ENCODE assay signal across 25 cellular contexts in genomic region chr17:8957721-8958120, GRCh38. TPM values are rescaled to one million over a fixed set of nuclear protein-coding genes. Genes with fewer than 3 reads are reported as not detected.
A peak's percentile ranks its signal among the peaks of the same experiment; 100 is the strongest.
DNase-seq lines count a peak whose midpoint lies in the region; ATAC-seq, FAIRE-seq and TF ChIP-seq lines count a peak whose summit lies in the region.
"Had no signal": no experiment of that assay in that cellular context is flagged by ENCODE, and none has a peak within 500 bp of the region (broad histone marks: within the 10 kb centered on the region; RNA-seq: fewer than 3 reads in every experiment).

No MANE protein-coding gene starts in this region.

- H3K4me1 Mint-ChIP-seq in activated T-cell treated with anti-CD3 and anti-CD28 coated beads, Interleukin-2, amount 50 U/mL, for 24 hours (ENCODE audit: low read depth), result peaks cover 98% of the 10 kb centered on the region
- peaks cover 3% of the 10 kb centered on the region for H3K4me1 Mint-ChIP-seq in neural progenitor cell
- H3K4me1 Mint-ChIP-seq: mesothelial cell of epicardium had no signal

- TF ChIP-seq POLR2A in GM12878 (IDR thresholded peaks at IDR 0.05; ENCODE audit: low read depth, low read length) (no peak), spleen (IDR thresholded peaks at IDR 0.05) (no peak)

- POLR2A ChIA-PET in GM12878 (lab: Charles Lee), result interaction anchor here (0.7 to 2.2 kb wide), 8 partner anchors 8 to 101 kb away, joined by 3 to 33 read pairs (median 6); partner anchors contain the start of gene PIK3R5

- H3K9me3 ChIP-seq in GM12878 (replicated peaks; ENCODE audit: control insufficient read depth, insufficient read depth, low read length), result no peaks in the 10 kb centered on the region; the same call in 2 of the 3 replicates
- H3K9me3 ChIP-seq in spleen, result no peaks in the 10 kb centered on the region
- no peaks in the 10 kb centered on the region for H3K9me3 ChIP-seq in neural progenitor cell (ENCODE audit: low read depth)
- H3K9me3 ChIP-seq: left lung, suprapubic skin, vagina had no signal

- H3K9me3 Mint-ChIP-seq in activated T-cell treated with anti-CD3 and anti-CD28 coated beads, Interleukin-2, amount 50 U/mL, for 24 hours, result peaks cover 2% of the 10 kb centered on the region
- no peaks in the 10 kb centered on the region for H3K9me3 Mint-ChIP-seq in neural progenitor cell
- H3K9me3 Mint-ChIP-seq: mesothelial cell of epicardium, neural crest cell had no signal

- H3K4me3 ChIP-seq in GM12865 (ENCODE audit: low read depth, low read length), result peak overlapping the region; percentile 32; the same call in 1 of the 2 replicates
- no peak overlapping the region; the same call in 1 of the 2 replicates for H3K4me3 ChIP-seq in GM12878
- no peak overlapping the region for H3K4me3 ChIP-seq in spleen
- no peak overlapping the region for H3K4me3 ChIP-seq in neural progenitor cell
- H3K4me3 ChIP-seq: left lung, suprapubic skin, vagina had no signal

- peak overlapping the region; percentile 85 for H3K4me2 ChIP-seq in GM12878 (ENCODE audit: control insufficient read depth, insufficient read depth)
- no peak overlapping the region for H3K4me2 ChIP-seq in neural progenitor cell

- peak overlapping the region; percentile 81 for H3K9ac ChIP-seq in GM12878 (ENCODE audit: control insufficient read depth, insufficient read depth, low read length)
- no peak overlapping the region for H3K9ac ChIP-seq in neural progenitor cell

- peak overlapping the region; percentile 81 for H3K27ac ChIP-seq in GM12878 (ENCODE audit: control insufficient read depth, insufficient read depth)
- peak overlapping the region in 2 of 8 donors; percentile 93 for H3K27ac ChIP-seq in spleen
- no peak overlapping the region for H3K27ac ChIP-seq in neural progenitor cell
- H3K27ac ChIP-seq: foreskin keratinocyte, suprapubic skin, vagina had no signal

- H3K4me1 ChIP-seq in GM12878 (ENCODE audit: control insufficient read depth, insufficient read depth, low read length), result peaks cover 80% of the 10 kb centered on the region
- peaks cover 18 to 100% (median 94%) of the 10 kb centered on the region in 6 donors for H3K4me1 ChIP-seq in spleen
- peaks cover 6% of the 10 kb centered on the region for H3K4me1 ChIP-seq in neural progenitor cell
- H3K4me1 ChIP-seq: foreskin keratinocyte, vagina had no signal

- no peak for DNase-seq in activated T-cell treated with anti-CD3 and anti-CD28 coated beads, Interleukin-2, amount 50 U/mL, for 24 hours
- no peak for DNase-seq in activated T-cell treated with anti-CD3 and anti-CD28 coated beads, Interleukin-2, amount 50 U/mL, for 1 hour
- DNase-seq in GM12865 (ENCODE audit: low read depth) (no peak), GM12878 (ENCODE audit: low read depth, low spot score) (no peak), spleen (peak; percentile 23), neural progenitor cell (ENCODE audit: low spot score) (no peak), SKM-1 treated with dmso at 0.1 percent for 144 hours (lab: John Stamatoyannopoulos, UW; ENCODE audit: unreplicated experiment) (no peak), GF-D8 (lab: John Stamatoyannopoulos, UW) (no peak)
- DNase-seq: ACHN; cerebellar nuclear complex; erythroblast; foreskin keratinocyte; GDM1; KBM-7; left lung; NCI-H146; NCI-H2171 treated with DMSO at 0.1 percent for 48 hours; NCI-H526 treated with DMSO at 0.1 percent for 48 hours; stimulated activated CD8-positive, alpha-beta memory T cell treated with anti-CD3 and anti-CD28 coated beads, Interleukin-4, amount 100 ng/mL, for 48 hours had no signal

- TF ChIP-seq CTCF in GM12865 (IDR thresholded peaks at IDR 0.05; ENCODE audit: insufficient read depth, low read depth, low read length, missing control alignments) (no peak), GM12878 (IDR thresholded peaks at IDR 0.05 in 2 of 3, conservative IDR thresholded peaks at IDR 0.05 in 1 of 3; ENCODE audit: control insufficient read depth in 2 of 3, extremely low read depth in 1 of 3, insufficient read depth in 1 of 3, low read depth in 3 of 3, low read length in 3 of 3) (no peak), spleen (IDR thresholded peaks at IDR 0.05 in 8 of 11, conservative IDR thresholded peaks at IDR 0.05 in 3 of 11) (no peak), neural progenitor cell (IDR thresholded peaks at IDR 0.05) (no peak)

- RAD21 ChIA-PET in GM12878 (lab: Charles Lee; ENCODE audit: unreplicated experiment), result interaction anchor here (1.2 to 7.8 kb wide), 9 partner anchors 9 to 92 kb away, joined by 3 to 122 read pairs (median 7); partner anchors contain the start of gene PIK3R6

- H3K36me3 ChIP-seq in GM12878 (ENCODE audit: control insufficient read depth in 2 of 2, insufficient read depth in 2 of 2, low read length in 1 of 2) (peaks cover 3 to 4% of the 10 kb centered on the region in 2 experiments), spleen (peaks cover 0 to 44% (median 0%) of the 10 kb centered on the region in 6 donors), neural progenitor cell (no peaks in the 10 kb centered on the region)
- H3K36me3 ChIP-seq: suprapubic skin, vagina had no signal

- ATAC-seq in GM12878, result no peak
- ATAC-seq: foreskin keratinocyte, left lung, sciatic nerve had no signal

- H4K20me1 ChIP-seq in GM12878 (ENCODE audit: control insufficient read depth, insufficient read depth) (no peaks in the 10 kb centered on the region), neural progenitor cell (ENCODE audit: low read depth) (no peaks in the 10 kb centered on the region)

- H2AFZ ChIP-seq in GM12878 (ENCODE audit: control insufficient read depth, low read depth, low read length) (no peak overlapping the region), neural progenitor cell (replicated peaks) (no peak overlapping the region)

- H3K27me3 Mint-ChIP-seq in activated T-cell treated with anti-CD3 and anti-CD28 coated beads, Interleukin-2, amount 50 U/mL, for 24 hours, result no peaks in the 10 kb centered on the region
- H3K27me3 Mint-ChIP-seq in neural progenitor cell (ENCODE audit: insufficient read depth, low read depth), result peaks cover 7% of the 10 kb centered on the region

- WGBS in GM12878 (ENCODE audit: insufficient coverage, insufficient replicate concordance, low lambda C conversion rate, missing lambda C conversion rate), result 82% methylated on average over 8 of the region's 8 CpGs
- 91 to 95% (median 92%) methylated on average over 7 to 8 of the region's 8 CpGs for WGBS in spleen, 5 donors

- H3K27ac Mint-ChIP-seq in activated T-cell treated with anti-CD3 and anti-CD28 coated beads, Interleukin-2, amount 50 U/mL, for 24 hours, result peak overlapping the region; percentile 92
- H3K27ac Mint-ChIP-seq in neural progenitor cell, result no peak overlapping the region
- H3K27ac Mint-ChIP-seq: mesothelial cell of epicardium had no signal

- SMC1A ChIA-PET in GM12878 (lab: Charles Lee; ENCODE audit: uncharacterized antibody, unreplicated experiment), result interaction anchor here (1.2 to 19.1 kb wide), 14 partner anchors 14 to 151 kb away, joined by 3 to 345 read pairs (median 5); partner anchors contain the start of gene PIK3R6

- H3K27me3 ChIP-seq in GM12878 (replicated peaks in 1 of 2; ENCODE audit: control insufficient read depth in 2 of 2, insufficient read depth in 2 of 2, low read length in 1 of 2) (no peaks in the 10 kb centered on the region), spleen (replicated peaks in 1 of 7) (no peaks in the 10 kb centered on the region), neural progenitor cell (no peaks in the 10 kb centered on the region)
- H3K27me3 ChIP-seq: vagina had no signal

- TF ChIP-seq RAD21 in GM12878 (IDR thresholded peaks at IDR 0.05; ENCODE audit: insufficient read depth, low read depth, low read length), result no peak

- H3K79me2 ChIP-seq in GM12878 (ENCODE audit: control insufficient read depth, insufficient read depth, low read length), result peaks cover 95% of the 10 kb centered on the region
- H3K79me2 ChIP-seq in neural progenitor cell (ENCODE audit: low read depth), result no peaks in the 10 kb centered on the region

- no peak overlapping the region for H3K4me3 Mint-ChIP-seq in activated T-cell treated with anti-CD3 and anti-CD28 coated beads, Interleukin-2, amount 50 U/mL, for 24 hours
- no peak overlapping the region for H3K4me3 Mint-ChIP-seq in neural progenitor cell
- H3K4me3 Mint-ChIP-seq: mesothelial cell of epicardium, neural crest cell had no signal

- TF ChIP-seq EP300 in GM12878 (IDR thresholded peaks at IDR 0.05; ENCODE audit: borderline replicate concordance in 1 of 2, control insufficient read depth in 1 of 2, low read depth in 2 of 2, low read length in 2 of 2), result no peak

- H3F3A ChIP-seq in neural progenitor cell (ENCODE audit: low read depth), result peaks cover 2% of the 10 kb centered on the region

- intact Hi-C loops in GM12878 (cut with micrococcal nuclease; ENCODE audit: unreplicated experiment), result loop anchor here (2.0 to 5.0 kb wide), 5 partner anchors 17 to 100 kb away; no protein-coding TSS in a partner anchor
- intact Hi-C loops in spleen (cut with DNase I; ENCODE audit: low total_unique reads), result no loop called here

- no TSS peak for BruUV-seq in GM12878 (replicated peaks; lab: Mats Ljungman, UMichigan)

- H3K36me3 Mint-ChIP-seq in activated T-cell treated with anti-CD3 and anti-CD28 coated beads, Interleukin-2, amount 50 U/mL, for 24 hours (ENCODE audit: low read depth), result peaks cover 59% of the 10 kb centered on the region
- H3K36me3 Mint-ChIP-seq in neural progenitor cell, result no peaks in the 10 kb centered on the region
- H3K36me3 Mint-ChIP-seq: mesothelial cell of epicardium had no signal

- no peak for FAIRE-seq in GM12878 (lab: Jason Lieb, UNC)

- in situ Hi-C loops in GM12878 (cut with MboI), result loop anchor here (5.0 to 25.0 kb wide), 2 partner anchors 100 to 1080 kb away; no protein-coding TSS in a partner anchor

- CTCF ChIA-PET in GM12878 (lab: Yijun Ruan, JAX), result interaction anchor here (0.8 to 2.9 kb wide), 8 partner anchors 14 to 102 kb away, joined by 3 to 11 read pairs (median 5); partner anchors contain the start of gene PIK3R6

RNA-seq across cellular contexts. Expression of gene PIK3R5, which starts 7.8 kb away (rescaled TPM):
- total RNA-seq in GM12878 (2013; cell fraction: nucleolus; rRNA removed), result 260 and 296 TPM in 2 replicates
- total RNA-seq in GM12878 (2014; rRNA removed) (36.8 and 39.5 TPM in 2 replicates), GM12878 (2014; rRNA removed; fragmentation: Illumina TruSeq; extraction: Trizol) (24.7 and 26.5 TPM in 2 replicates), GM12878 (2021) (50.8 and 51.2 TPM in 2 replicates), spleen (100 to 1,000 TPM in 1 of 7 donors, 10 to 100 TPM in 6; 46.1 to 110 (median 79.1) TPM), neural progenitor cell (ENCODE audit: low replicate concordance) (0.90 and 0.99 TPM in 2 replicates)
- polyA plus RNA-seq in GM12878 (2011; ENCODE audit: low read depth), result 25.1 TPM
- polyA plus RNA-seq in GM12878 (2011; rRNA removed) (34.3 and 43.9 TPM in 2 replicates), GM12878 (2014; fragmentation: Illumina TruSeq; extraction: Trizol) (27.3 and 34.2 TPM in 2 replicates), GM12878 (2014; fragmentation: Nextera tagmentation; extraction: Ambion mirVana) (1 to 10 TPM; 9.5 to 9.6 TPM), GM12878 (2014; rRNA removed) (32.9 and 33.5 TPM in 2 replicates), GM12878 (2016; fragmentation: Nextera tagmentation; extraction: Ambion mirVana) (10 to 100 TPM; 36.9 to 39.5 TPM), spleen (10 to 100 TPM in 2 of 3 donors, 1 to 10 TPM in 1; 8.5 to 18.2 (median 12.3) TPM)
- polyA plus RNA-seq in GM12878 (2011; cell fraction: cytosol; rRNA removed), result 42.7 and 45.7 TPM in 2 replicates
- 155 and 160 TPM in 2 replicates for polyA plus RNA-seq in GM12878 (2011; cell fraction: nucleus; rRNA removed)
- 44.1 and 46.7 TPM in 2 replicates for polyA plus RNA-seq in GM12878 (2012)
- polyA minus RNA-seq in GM12878 (2011; rRNA and poly(A)+ RNA removed), result 48.9 and 95.6 TPM in 2 replicates
- polyA minus RNA-seq in GM12878 (2011; cell fraction: cytosol; rRNA and poly(A)+ RNA removed), result 32.6 and 35.1 TPM in 2 replicates
- 48.0 and 66.0 TPM in 2 replicates for polyA minus RNA-seq in GM12878 (2011; cell fraction: nucleus; rRNA and poly(A)+ RNA removed)
- total RNA-seq: foreskin keratinocyte, HT-29 had no signal
- polyA plus RNA-seq: foreskin keratinocyte had no signal

Comparison
In these comparisons a context has a peak if more than half of its experiments do, and no peak if none do; other contexts are left out.
1. RNA of gene PIK3R5, which starts 7.8 kb away (total RNA-seq): 46.1 to 110 TPM in spleen and 24.7 to 296 TPM in GM12878; 0.90 to 0.99 TPM in neural progenitor cell; every median in the first group is over 10 times any median in the second.